8 cellular contexts compared by ENCODE assay signal in genomic region chr10:74347522-74347921, GRCh38.
"Had no signal": no experiment of that assay in that cellular context is flagged by ENCODE, and none has a peak within 500 bp of the region (broad histone marks: within the 10 kb centered on the region; RNA-seq: fewer than 3 reads in every experiment).

No MANE protein-coding gene starts in this region.

- FAIRE-seq: K562 had no signal

- H3K27ac ChIP-seq: HL-60 had no signal

- H3K36me3 ChIP-seq: HAP-1 had no signal

- H3K4me3 ChIP-seq: HAP-1, K562 had no signal

- DNase-seq: GOT3, H7, HFFc6, IMR-90 had no signal

- H3K4me1 ChIP-seq: HAP-1 had no signal

- ATAC-seq: HCT116, K562 had no signal
